ENCODE assay signal across 20 cellular contexts in the genomic region with DNA sequence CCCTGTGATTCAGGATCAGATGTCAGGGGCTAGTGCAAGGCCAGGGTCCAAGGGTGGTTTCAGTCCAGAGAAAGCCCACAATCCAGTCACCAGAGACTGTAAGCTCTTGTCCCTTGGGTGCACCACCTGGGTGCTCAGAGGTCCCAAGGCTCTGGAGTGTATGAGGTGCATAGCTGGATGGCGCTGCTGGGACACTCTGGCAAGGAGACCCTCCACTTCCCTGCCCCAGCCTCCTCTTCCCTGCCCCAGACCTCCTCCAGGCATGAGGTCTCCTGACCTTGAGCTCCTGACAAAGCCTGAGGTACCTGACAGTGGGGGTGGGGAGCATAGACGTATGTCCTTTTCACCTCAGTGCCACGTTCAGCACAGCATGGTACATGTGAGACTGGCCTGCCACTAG. TPM values are rescaled to one million over a fixed set of nuclear protein-coding genes. Genes with fewer than 3 reads are reported as not detected.
DNase-seq lines count a peak whose midpoint lies in the region; ATAC-seq and FAIRE-seq lines count a peak whose summit lies in the region.
"Had no signal": no experiment of that assay in that cellular context is flagged by ENCODE, and none has a peak within 500 bp of the region (broad histone marks: within the 10 kb centered on the region; RNA-seq: fewer than 3 reads in every experiment).

No MANE protein-coding gene starts in this region.

- no peak overlapping the region for H3K4me3 ChIP-seq in small intestine (ENCODE audit: low read depth in 1 of 2, low read length in 2 of 2)
- H3K4me3 ChIP-seq: BLaER1, HAP-1 had no signal

- no peaks in the 10 kb centered on the region for H3K4me1 ChIP-seq in small intestine (ENCODE audit: control insufficient read depth in 2 of 2, insufficient read depth in 1 of 2, low read depth in 1 of 2, low read length in 1 of 2)
- H3K4me1 ChIP-seq: HAP-1 had no signal

- WGBS in small intestine, 3 donors: 83 to 92% (median 91%) methylated on average over 3 of the region's 3 CpGs

- no peak overlapping the region for H3K4me3 Mint-ChIP-seq in activated CD4-positive, alpha-beta T cell treated with anti-CD3 and anti-CD28 coated beads for 36 hours
- H3K4me3 Mint-ChIP-seq in stimulated activated naive CD8-positive, alpha-beta T cell treated with anti-CD3 and anti-CD28 coated beads, Interleukin-15, Interleukin-2, amounts not matched to agents 100 ng/mL and 50 ng/mL, for 24 hours: no peak overlapping the region
- no peak overlapping the region for H3K4me3 Mint-ChIP-seq in activated T-helper 2 cell treated with anti-CD3 and anti-CD28 coated beads, Interferon-gamma antibody, Interleukin-2, Interleukin-4, amounts not matched to agents 10 μg/mL and 5 μg/mL and 100 μg/mL, durations not matched to agents 14 hours and 24 hours and 36 hours (ENCODE audit: low read depth)
- H3K4me3 Mint-ChIP-seq in stimulated activated naive B cell treated with anti-CD40 and anti-IgM and Interleukin-4, amounts not matched to agents 10 μg/mL and 1 μg/mL and 100 μg/mL, for 72 hours: no peak overlapping the region
- H3K4me3 Mint-ChIP-seq: CD14-positive monocyte; CD8-positive, alpha-beta T cell had no signal

- peak overlapping the region; percentile 32 for H3K27ac Mint-ChIP-seq in activated CD4-positive, alpha-beta T cell treated with anti-CD3 and anti-CD28 coated beads for 36 hours
- H3K27ac Mint-ChIP-seq in stimulated activated naive CD8-positive, alpha-beta T cell treated with anti-CD3 and anti-CD28 coated beads, Interleukin-15, Interleukin-2, amounts not matched to agents 100 ng/mL and 50 ng/mL, for 24 hours: peak overlapping the region; percentile 80
- peak overlapping the region; percentile 87 for H3K27ac Mint-ChIP-seq in activated T-helper 2 cell treated with anti-CD3 and anti-CD28 coated beads, Interferon-gamma antibody, Interleukin-2, Interleukin-4, amounts not matched to agents 10 μg/mL and 5 μg/mL and 100 μg/mL, durations not matched to agents 14 hours and 24 hours and 36 hours
- H3K27ac Mint-ChIP-seq in stimulated activated naive B cell treated with anti-CD40 and anti-IgM and Interleukin-4, amounts not matched to agents 10 μg/mL and 1 μg/mL and 100 μg/mL, for 72 hours: peak overlapping the region; percentile 37
- H3K27ac Mint-ChIP-seq: CD14-positive monocyte; CD8-positive, alpha-beta T cell had no signal

- no peaks in the 10 kb centered on the region for H3K27me3 ChIP-seq in small intestine (ENCODE audit: control insufficient read depth in 2 of 2, insufficient read depth in 2 of 2, low read length in 2 of 2)
- H3K27me3 ChIP-seq: BLaER1 had no signal

- POLR2A ChIA-PET in activated CD4-positive, alpha-beta T cell treated with anti-CD3 and anti-CD28 coated beads for 36 hours (lab: Charles Lee): interaction anchor here (0.8 kb wide), 1 partner anchor 19 kb away, joined by 3 read pairs; no protein-coding TSS in a partner anchor

- DNase-seq in activated CD4-positive, alpha-beta T cell treated with anti-CD3 and anti-CD28 coated beads for 36 hours: no peak
- no peak for DNase-seq in activated CD4-positive, alpha-beta T cell treated with anti-CD3 and anti-CD28 coated beads, Interleukin-2, amount 50 U/mL, for 1 hour
- no peak for DNase-seq in stimulated activated naive CD8-positive, alpha-beta T cell treated with anti-CD3 and anti-CD28 coated beads, Interleukin-15, Interleukin-2, amounts not matched to agents 100 U/mL and 50 U/mL, for 24 hours
- DNase-seq in activated T-helper 2 cell treated with anti-CD3 and anti-CD28 coated beads, Interferon-gamma antibody, Interleukin-2, Interleukin-4, amounts not matched to agents 10 μg/mL and 5 μg/mL and 100 μg/mL, durations not matched to agents 14 hours and 24 hours and 36 hours (ENCODE audit: low spot score): no peak
- no peak for DNase-seq in stimulated activated naive B cell treated with anti-CD40 and anti-IgM and Interleukin-4, amounts not matched to agents 10 μg/mL and 1 μg/mL and 100 μg/mL, for 72 hours
- DNase-seq in stimulated activated naive CD4-positive, alpha-beta T cell treated with Interleukin-2 at 50 U/mL for 16 hours (lab: John Stamatoyannopoulos, UW): no peak
- DNase-seq in small intestine: no peak
- DNase-seq: 8988T; Calu3; CD8-positive, alpha-beta T cell; DMS79 treated with DMSO at 0.1 percent for 48 hours; GF-D8 had no signal

- ATAC-seq in activated CD4-positive, alpha-beta T cell treated with anti-CD3 and anti-CD28 coated beads for 36 hours: no peak
- no peak for ATAC-seq in stimulated activated naive CD8-positive, alpha-beta T cell treated with anti-CD3 and anti-CD28 coated beads, Interleukin-15, Interleukin-2, amounts not matched to agents 100 U/mL and 50 U/mL, for 24 hours
- no peak for ATAC-seq in stimulated activated naive B cell treated with anti-CD40 and anti-IgM and Interleukin-4, amounts not matched to agents 10 μg/mL and 1 μg/mL and 100 μg/mL, for 72 hours (replicated peaks)
- ATAC-seq: CD8-positive, alpha-beta T cell had no signal

- intact Hi-C loops in activated CD4-positive, alpha-beta T cell treated with anti-CD3 and anti-CD28 coated beads for 36 hours (cut with DNase I, micrococcal nuclease): no loop called here
- intact Hi-C loops in activated T-helper 2 cell treated with anti-CD3 and anti-CD28 coated beads, Interferon-gamma antibody, Interleukin-2, Interleukin-4, amounts not matched to agents 10 μg/mL and 5 μg/mL and 100 μg/mL, durations not matched to agents 14 hours and 24 hours and 36 hours (cut with micrococcal nuclease): no loop called here

- CTCF ChIA-PET in activated CD4-positive, alpha-beta T cell treated with anti-CD3 and anti-CD28 coated beads for 36 hours (lab: Charles Lee): no interaction called here

- H3K9me3 Mint-ChIP-seq in activated CD4-positive, alpha-beta T cell treated with anti-CD3 and anti-CD28 coated beads for 36 hours (ENCODE audit: low read depth): no peaks in the 10 kb centered on the region
- no peaks in the 10 kb centered on the region for H3K9me3 Mint-ChIP-seq in stimulated activated naive CD8-positive, alpha-beta T cell treated with anti-CD3 and anti-CD28 coated beads, Interleukin-15, Interleukin-2, amounts not matched to agents 100 ng/mL and 50 ng/mL, for 24 hours
- no peaks in the 10 kb centered on the region for H3K9me3 Mint-ChIP-seq in activated T-helper 2 cell treated with anti-CD3 and anti-CD28 coated beads, Interferon-gamma antibody, Interleukin-2, Interleukin-4, amounts not matched to agents 10 μg/mL and 5 μg/mL and 100 μg/mL, durations not matched to agents 14 hours and 24 hours and 36 hours
- no peaks in the 10 kb centered on the region for H3K9me3 Mint-ChIP-seq in stimulated activated naive B cell treated with anti-CD40 and anti-IgM and Interleukin-4, amounts not matched to agents 10 μg/mL and 1 μg/mL and 100 μg/mL, for 72 hours
- H3K9me3 Mint-ChIP-seq: CD14-positive monocyte; CD8-positive, alpha-beta T cell had no signal

- no peaks in the 10 kb centered on the region for H3K36me3 Mint-ChIP-seq in activated CD4-positive, alpha-beta T cell treated with anti-CD3 and anti-CD28 coated beads for 36 hours (ENCODE audit: low read depth)
- peaks cover 6% of the 10 kb centered on the region for H3K36me3 Mint-ChIP-seq in stimulated activated naive CD8-positive, alpha-beta T cell treated with anti-CD3 and anti-CD28 coated beads, Interleukin-15, Interleukin-2, amounts not matched to agents 100 ng/mL and 50 ng/mL, for 24 hours (ENCODE audit: low read depth)
- H3K36me3 Mint-ChIP-seq in activated T-helper 2 cell treated with anti-CD3 and anti-CD28 coated beads, Interferon-gamma antibody, Interleukin-2, Interleukin-4, amounts not matched to agents 10 μg/mL and 5 μg/mL and 100 μg/mL, durations not matched to agents 14 hours and 24 hours and 36 hours (ENCODE audit: low read depth): peaks cover 20% of the 10 kb centered on the region
- H3K36me3 Mint-ChIP-seq in stimulated activated naive B cell treated with anti-CD40 and anti-IgM and Interleukin-4, amounts not matched to agents 10 μg/mL and 1 μg/mL and 100 μg/mL, for 72 hours: peaks cover 7 to 18% of the 10 kb centered on the region in 2 donors
- H3K36me3 Mint-ChIP-seq: CD14-positive monocyte; CD8-positive, alpha-beta T cell had no signal

- peaks cover 5% of the 10 kb centered on the region for H3K27me3 Mint-ChIP-seq in activated CD4-positive, alpha-beta T cell treated with anti-CD3 and anti-CD28 coated beads for 36 hours
- no peaks in the 10 kb centered on the region for H3K27me3 Mint-ChIP-seq in stimulated activated naive CD8-positive, alpha-beta T cell treated with anti-CD3 and anti-CD28 coated beads, Interleukin-15, Interleukin-2, amounts not matched to agents 100 ng/mL and 50 ng/mL, for 24 hours
- no peaks in the 10 kb centered on the region for H3K27me3 Mint-ChIP-seq in activated T-helper 2 cell treated with anti-CD3 and anti-CD28 coated beads, Interferon-gamma antibody, Interleukin-2, Interleukin-4, amounts not matched to agents 10 μg/mL and 5 μg/mL and 100 μg/mL, durations not matched to agents 14 hours and 24 hours and 36 hours (ENCODE audit: low read depth)
- no peaks in the 10 kb centered on the region for H3K27me3 Mint-ChIP-seq in stimulated activated naive B cell treated with anti-CD40 and anti-IgM and Interleukin-4, amounts not matched to agents 10 μg/mL and 1 μg/mL and 100 μg/mL, for 72 hours

- H3K27ac ChIP-seq in small intestine (ENCODE audit: low read depth in 1 of 2, low read length in 1 of 2): no peak overlapping the region
- H3K27ac ChIP-seq: BLaER1 had no signal

- H3K4me1 Mint-ChIP-seq in activated CD4-positive, alpha-beta T cell treated with anti-CD3 and anti-CD28 coated beads for 36 hours: peaks cover 38% of the 10 kb centered on the region
- peaks cover 79% of the 10 kb centered on the region for H3K4me1 Mint-ChIP-seq in stimulated activated naive CD8-positive, alpha-beta T cell treated with anti-CD3 and anti-CD28 coated beads, Interleukin-15, Interleukin-2, amounts not matched to agents 100 ng/mL and 50 ng/mL, for 24 hours (ENCODE audit: low read depth)
- H3K4me1 Mint-ChIP-seq in activated T-helper 2 cell treated with anti-CD3 and anti-CD28 coated beads, Interferon-gamma antibody, Interleukin-2, Interleukin-4, amounts not matched to agents 10 μg/mL and 5 μg/mL and 100 μg/mL, durations not matched to agents 14 hours and 24 hours and 36 hours (ENCODE audit: low read depth): peaks cover 80% of the 10 kb centered on the region
- H3K4me1 Mint-ChIP-seq in stimulated activated naive B cell treated with anti-CD40 and anti-IgM and Interleukin-4, amounts not matched to agents 10 μg/mL and 1 μg/mL and 100 μg/mL, for 72 hours: peaks cover 42 to 69% of the 10 kb centered on the region in 2 donors
- H3K4me1 Mint-ChIP-seq: CD14-positive monocyte had no signal

- no peaks in the 10 kb centered on the region for H3K36me3 ChIP-seq in small intestine (ENCODE audit: control insufficient read depth in 2 of 2, insufficient read depth in 2 of 2, low read length in 2 of 2)
- H3K36me3 ChIP-seq: BLaER1, HAP-1 had no signal

- FAIRE-seq in small intestine (lab: Jason Lieb, UNC): no peak
- FAIRE-seq: H1 had no signal

- no peaks in the 10 kb centered on the region for H3K9me3 ChIP-seq in small intestine (ENCODE audit: control insufficient read depth, low read depth)
- H3K9me3 ChIP-seq: BLaER1, HAP-1 had no signal

RNA-seq across cellular contexts. Expression of a gene that starts 7.0 kb away (rescaled TPM):
- 10 to 100 TPM; 52.6 to 59.5 TPM for total RNA-seq in activated CD4-positive, alpha-beta T cell treated with anti-CD3 and anti-CD28 coated beads for 36 hours
- 764 and 772 TPM in 2 replicates for total RNA-seq in activated T-helper 2 cell treated with anti-CD3 and anti-CD28 coated beads, Interferon-gamma antibody, Interleukin-2, Interleukin-4, amounts not matched to agents 10 μg/mL and 5 μg/mL and 100 μg/mL, durations not matched to agents 14 hours and 24 hours and 36 hours
- under 1 TPM in 1 of 3 donors, not detected in 2; 0.25 TPM for polyA plus RNA-seq in small intestine
- total RNA-seq: A673, H1 had no signal
- polyA plus RNA-seq: AG04450, CD14-positive monocyte, H1 had no signal

RNA-seq across cellular contexts. Expression of a gene that starts 20.1 kb away (rescaled TPM):
- total RNA-seq in activated CD4-positive, alpha-beta T cell treated with anti-CD3 and anti-CD28 coated beads for 36 hours: 10 to 100 TPM; 10.8 to 11.6 TPM
- total RNA-seq in activated T-helper 2 cell treated with anti-CD3 and anti-CD28 coated beads, Interferon-gamma antibody, Interleukin-2, Interleukin-4, amounts not matched to agents 10 μg/mL and 5 μg/mL and 100 μg/mL, durations not matched to agents 14 hours and 24 hours and 36 hours: 140 and 142 TPM in 2 replicates
- polyA plus RNA-seq in small intestine: not detected
- total RNA-seq: A673; Calu3; CD8-positive, alpha-beta T cell; H1; HT-29 had no signal
- polyA plus RNA-seq: AG04450, CD14-positive monocyte, H1 had no signal

Comparison
In these comparisons a context has a peak if more than half of its experiments do, and no peak if none do; other contexts are left out.
1. H3K27ac Mint-ChIP-seq: peak in every context shown above with its lines; median percentile 87 in activated T-helper 2 cell treated with anti-CD3 and anti-CD28 coated beads, Interferon-gamma antibody, Interleukin-2, Interleukin-4, amounts not matched to agents 10 μg/mL and 5 μg/mL and 100 μg/mL, durations not matched to agents 14 hours and 24 hours and 36 hours; 80 in stimulated activated naive CD8-positive, alpha-beta T cell treated with anti-CD3 and anti-CD28 coated beads, Interleukin-15, Interleukin-2, amounts not matched to agents 100 ng/mL and 50 ng/mL, for 24 hours; 37 in stimulated activated naive B cell treated with anti-CD40 and anti-IgM and Interleukin-4, amounts not matched to agents 10 μg/mL and 1 μg/mL and 100 μg/mL, for 72 hours; 32 in activated CD4-positive, alpha-beta T cell treated with anti-CD3 and anti-CD28 coated beads for 36 hours.
2. RNA of a gene that starts 7.0 kb away (total RNA-seq): 764 to 772 TPM in activated T-helper 2 cell treated with anti-CD3 and anti-CD28 coated beads, Interferon-gamma antibody, Interleukin-2, Interleukin-4, amounts not matched to agents 10 μg/mL and 5 μg/mL and 100 μg/mL, durations not matched to agents 14 hours and 24 hours and 36 hours; 52.6 to 59.5 TPM in activated CD4-positive, alpha-beta T cell treated with anti-CD3 and anti-CD28 coated beads for 36 hours; every median in the first group is over 10 times any median in the second.
3. RNA of a gene that starts 20.1 kb away (total RNA-seq): 140 to 142 TPM in activated T-helper 2 cell treated with anti-CD3 and anti-CD28 coated beads, Interferon-gamma antibody, Interleukin-2, Interleukin-4, amounts not matched to agents 10 μg/mL and 5 μg/mL and 100 μg/mL, durations not matched to agents 14 hours and 24 hours and 36 hours; 10.8 to 11.6 TPM in activated CD4-positive, alpha-beta T cell treated with anti-CD3 and anti-CD28 coated beads for 36 hours; every median in the first group is over 10 times any median in the second.